ENCODE assay signal across 8 cellular contexts in genomic region chr14:105330491-105330895, GRCh38. TPM values are rescaled to one million over a fixed set of nuclear protein-coding genes. Genes with fewer than 3 reads are reported as not detected.
DNase-seq lines count a peak whose midpoint lies in the region; ATAC-seq lines count a peak whose summit lies in the region.

No MANE protein-coding gene starts in this region.

- H3K4me3 Mint-ChIP-seq in activated T-cell treated with anti-CD3 and anti-CD28 coated beads, Interleukin-2, amount 50 U/mL, for 4 hours: no peak overlapping the region

- H3K36me3 Mint-ChIP-seq in activated T-cell treated with anti-CD3 and anti-CD28 coated beads, Interleukin-2, amount 50 U/mL, for 4 hours (ENCODE audit: insufficient read depth): no peaks in the 10 kb centered on the region

- H3K27me3 Mint-ChIP-seq in activated T-cell treated with anti-CD3 and anti-CD28 coated beads, Interleukin-2, amount 50 U/mL, for 4 hours (ENCODE audit: low read depth): no peaks in the 10 kb centered on the region

- intact Hi-C loops in sciatic nerve (cut with DNase I): loop anchor here (10.0 kb wide), 1 partner anchor 76 kb away; no protein-coding TSS in a partner anchor

- H3K9me3 Mint-ChIP-seq in activated T-cell treated with anti-CD3 and anti-CD28 coated beads, Interleukin-2, amount 50 U/mL, for 4 hours: no peaks in the 10 kb centered on the region

- peak; percentile 32 to 41 for DNase-seq in activated T-cell treated with anti-CD3 and anti-CD28 coated beads, Interleukin-2, amount 50 U/mL, for 48 hours
- DNase-seq in activated T-cell treated with anti-CD3 and anti-CD28 coated beads, Interleukin-2, amount 50 U/mL, for 4 hours: no peak
- DNase-seq in RKO (ENCODE audit: low spot score) (peak; percentile 14), fibroblast of peridontal ligament (ENCODE audit: extremely low read depth) (peak; percentile 18), midbrain (lab: John Stamatoyannopoulos, UW) (no peak), sciatic nerve (ENCODE audit: low spot score) (no peak)
- DNase-seq in stimulated activated CD8-positive, alpha-beta memory T cell treated with anti-CD3 and anti-CD28 coated beads, Interleukin-4, amount 100 ng/mL, for 48 hours: peak; percentile 46

- H3K4me1 Mint-ChIP-seq in activated T-cell treated with anti-CD3 and anti-CD28 coated beads, Interleukin-2, amount 50 U/mL, for 4 hours (ENCODE audit: low read depth): peaks cover 24% of the 10 kb centered on the region

- ATAC-seq in activated T-cell treated with anti-CD3 and anti-CD28 coated beads, Interleukin-2, amount 50 U/mL, for 4 hours: no peak
- ATAC-seq in GM21723 (IDR thresholded peaks at IDR 0.05; ENCODE audit: unreplicated experiment): no peak
- no peak for ATAC-seq in sciatic nerve

RNA-seq across cellular contexts. Expression of gene PACS2, which starts 15.9 kb away (rescaled TPM):
- total RNA-seq in activated T-cell treated with anti-CD3 and anti-CD28 coated beads, Interleukin-2, amount 50 U/mL, for 4 hours: 10 to 100 TPM; 23.1 to 27.2 (median 24.8) TPM
- total RNA-seq in sciatic nerve: 152 TPM

RNA-seq across cellular contexts. Expression of gene BRF1, which starts 29.7 kb away (rescaled TPM):
- total RNA-seq in activated T-cell treated with anti-CD3 and anti-CD28 coated beads, Interleukin-2, amount 50 U/mL, for 4 hours: 10 to 100 TPM; 33.5 to 36.4 (median 35.4) TPM
- 48.4 TPM for total RNA-seq in sciatic nerve

Comparison
In these comparisons a context has a peak if more than half of its experiments do, and no peak if none do; other contexts are left out.
1. DNase-seq: peak in activated T-cell treated with anti-CD3 and anti-CD28 coated beads, Interleukin-2, amount 50 U/mL, for 48 hours (2 of 2), RKO (single experiment), fibroblast of peridontal ligament (single experiment) and stimulated activated CD8-positive, alpha-beta memory T cell treated with anti-CD3 and anti-CD28 coated beads, Interleukin-4, amount 100 ng/mL, for 48 hours (single experiment); none in activated T-cell treated with anti-CD3 and anti-CD28 coated beads, Interleukin-2, amount 50 U/mL, for 4 hours (single experiment), midbrain (single experiment) and sciatic nerve (single experiment).